6 cellular contexts compared by ENCODE assay signal in genomic region chr16:2250652-2251280, GRCh38. TPM values are rescaled to one million over a fixed set of nuclear protein-coding genes. Genes with fewer than 3 reads are reported as not detected.
DNase-seq lines count a peak whose midpoint lies in the region; ATAC-seq, FAIRE-seq and TF ChIP-seq lines count a peak whose summit lies in the region.

No MANE protein-coding gene starts in this region.

- TF ChIP-seq CTCF in GM12865 (IDR thresholded peaks at IDR 0.05; ENCODE audit: insufficient read depth, low read depth, low read length, missing control alignments) (no peak), epithelial cell of esophagus (IDR thresholded peaks at IDR 0.05; ENCODE audit: insufficient read depth, low read depth, low read length, missing control alignments) (no peak)

- peaks cover 0 to 2% of the 10 kb centered on the region in 2 donors for H3K4me1 ChIP-seq in small intestine (ENCODE audit: control insufficient read depth in 2 of 2, insufficient read depth in 1 of 2, low read depth in 1 of 2, low read length in 1 of 2)

- H3K4me3 ChIP-seq in GM12865 (ENCODE audit: low read depth, low read length): peak overlapping the region; percentile 84
- no peak overlapping the region for H3K4me3 ChIP-seq in SK-N-MC
- peak overlapping the region; percentile 63 for H3K4me3 ChIP-seq in epithelial cell of esophagus (ENCODE audit: low read length)
- peak overlapping the region; percentile 88 to 91 for H3K4me3 ChIP-seq in small intestine (ENCODE audit: low read depth in 1 of 2, low read length in 2 of 2)

- H3K9me3 ChIP-seq in SK-N-MC (ENCODE audit: low read depth, low read length) (no peaks in the 10 kb centered on the region), small intestine (ENCODE audit: control insufficient read depth, low read depth) (no peaks in the 10 kb centered on the region)

- DNase-seq in GM12865 (ENCODE audit: low read depth): no peak
- DNase-seq in SK-N-MC (ENCODE audit: low read depth, low spot score): no peak
- peak; percentile 52 for DNase-seq in epithelial cell of esophagus (ENCODE audit: low read depth)
- DNase-seq in small intestine: peak; percentile 61
- DNase-seq in GM12892 (ENCODE audit: insufficient read length): no peak

- H3K27ac ChIP-seq in SK-N-MC (peak overlapping the region; percentile 31; the same call in 1 of the 2 replicates), small intestine (ENCODE audit: low read depth in 1 of 2, low read length in 1 of 2) (peak overlapping the region; percentile 77 to 98)

- no peak for TF ChIP-seq POLR2A in GM12892 (IDR thresholded peaks at IDR 0.05; ENCODE audit: low read depth, low read length)

- ATAC-seq in GM18520 (IDR thresholded peaks at IDR 0.05; ENCODE audit: unreplicated experiment): no peak

- H3K9ac ChIP-seq in SK-N-MC (ENCODE audit: insufficient read length): no peak overlapping the region

- peaks cover 64% of the 10 kb centered on the region for H3K36me3 ChIP-seq in SK-N-MC (ENCODE audit: insufficient read depth, low read length)
- peaks cover 9 to 16% of the 10 kb centered on the region in 2 donors for H3K36me3 ChIP-seq in small intestine (ENCODE audit: control insufficient read depth in 2 of 2, insufficient read depth in 2 of 2, low read length in 2 of 2)

- 2 to 7% (median 5%) methylated on average over 33 of the region's 33 CpGs for WGBS in small intestine, 3 donors

- FAIRE-seq in small intestine (lab: Jason Lieb, UNC) (no peak), GM12892 (lab: Jason Lieb, UNC) (no peak)

- H3K27me3 ChIP-seq in small intestine (ENCODE audit: control insufficient read depth in 2 of 2, insufficient read depth in 2 of 2, low read length in 2 of 2): no peaks in the 10 kb centered on the region

RNA-seq across cellular contexts. Expression of gene ECI1, which starts 0.6 kb away (rescaled TPM):
- 100 to 1,000 TPM; 104 to 246 (median 227) TPM for polyA plus RNA-seq in small intestine
- polyA plus RNA-seq in GM12892 (2012; ENCODE audit: missing spikeins): 13.5 TPM

RNA-seq across cellular contexts. Expression of gene DNASE1L2, which starts 14.5 kb away (rescaled TPM):
- 1 to 10 TPM in 2 of 3 donors, under 1 TPM in 1; 0.55 to 3.8 (median 1.9) TPM for polyA plus RNA-seq in small intestine
- 0.51 TPM for polyA plus RNA-seq in GM12892 (2012; ENCODE audit: missing spikeins)

RNA-seq across cellular contexts. Expression of gene RNPS1, which starts 17.2 kb away (rescaled TPM):
- 100 to 1,000 TPM in 2 of 3 donors, 10 to 100 TPM in 1; 91.7 to 166 (median 110) TPM for polyA plus RNA-seq in small intestine
- 165 TPM for polyA plus RNA-seq in GM12892 (2012; ENCODE audit: missing spikeins)

RNA-seq across cellular contexts. Expression of gene E4F1, which starts 27.4 kb away (rescaled TPM):
- 10 to 100 TPM; 16.5 to 37.1 (median 28.1) TPM for polyA plus RNA-seq in small intestine
- polyA plus RNA-seq in GM12892 (2012; ENCODE audit: missing spikeins): 4.2 TPM

RNA-seq across cellular contexts. Expression of gene PGP, which starts 36.1 kb away (rescaled TPM):
- 10 to 100 TPM; 12.7 to 16.2 (median 14.1) TPM for polyA plus RNA-seq in small intestine
- 7.5 TPM for polyA plus RNA-seq in GM12892 (2012; ENCODE audit: missing spikeins)

Comparison
In these comparisons a context has a peak if more than half of its experiments do, and no peak if none do; other contexts are left out.
1. DNase-seq: peak in epithelial cell of esophagus (single experiment) and small intestine (single experiment); none in GM12865 (single experiment), SK-N-MC (single experiment) and GM12892 (single experiment).